ENCODE assay signal across 1 cellular context in genomic region chr3:126126292-126126691, GRCh38.
TF ChIP-seq lines count a peak whose summit lies in the region.

No MANE protein-coding gene starts in this region.

TF ChIP-seq in HepG2, 621 proteins besides CTCF, POLR2A, EP300 and RAD21:
- TF ChIP-seq ZNF143 (CRISPR knock-in tag; IDR thresholded peaks at IDR 0.05) (no peak), SALL1 (CRISPR knock-in tag; IDR thresholded peaks at IDR 0.05) (no peak), ZGPAT (CRISPR knock-in tag; IDR thresholded peaks at IDR 0.05) (no peak), SIX4 (CRISPR knock-in tag; IDR thresholded peaks at IDR 0.05) (no peak), KLF15 (CRISPR knock-in tag; IDR thresholded peaks at IDR 0.05; ENCODE audit: borderline replicate concordance) (no peak), MXD4 (CRISPR knock-in tag; IDR thresholded peaks at IDR 0.05) (no peak), SKIL (CRISPR knock-in tag; IDR thresholded peaks at IDR 0.05; ENCODE audit: borderline replicate concordance) (no peak), PRDM10 (CRISPR knock-in tag; IDR thresholded peaks at IDR 0.05; ENCODE audit: low read depth) (no peak), ZNF382 (CRISPR knock-in tag; IDR thresholded peaks at IDR 0.05; ENCODE audit: borderline replicate concordance) (no peak), MLX (CRISPR knock-in tag; IDR thresholded peaks at IDR 0.05) (no peak), MTA3 (CRISPR knock-in tag; IDR thresholded peaks at IDR 0.05) (no peak), ELK4 (CRISPR knock-in tag; IDR thresholded peaks at IDR 0.05; ENCODE audit: borderline replicate concordance) (no peak), GZF1 (CRISPR knock-in tag; IDR thresholded peaks at IDR 0.05) (no peak), CBX2 (IDR thresholded peaks at IDR 0.05; ENCODE audit: low read depth, low read length) (no peak), CBX2 (CRISPR knock-in tag; IDR thresholded peaks at IDR 0.05; ENCODE audit: low read depth) (no peak), ATF2 (CRISPR knock-in tag; IDR thresholded peaks at IDR 0.05) (no peak), ADNP (CRISPR knock-in tag; IDR thresholded peaks at IDR 0.05) (no peak)
TF ChIP-seq in HepG2: peak in this region for 0.
